ENCODE assay signal across 1 cellular context in genomic region chr2:200945395-200945729, GRCh38.
TF ChIP-seq lines count a peak whose summit lies in the region.

No MANE protein-coding gene starts in this region.

TF ChIP-seq in IMR-90, 13 proteins besides CTCF, POLR2A, EP300 and RAD21:
- TF ChIP-seq ELK1 (IDR thresholded peaks at IDR 0.05; ENCODE audit: borderline replicate concordance, low read depth, low read length) (no peak), RFX5 (IDR thresholded peaks at IDR 0.05; ENCODE audit: low read depth, low read length) (no peak), CEBPB (IDR thresholded peaks at IDR 0.05; ENCODE audit: low read depth, low read length) (no peak), MAFK (IDR thresholded peaks at IDR 0.05; ENCODE audit: low read depth, low read length) (no peak), SMC3 (IDR thresholded peaks at IDR 0.05; ENCODE audit: low read depth, low read length) (no peak), CHD1 (IDR thresholded peaks at IDR 0.05; ENCODE audit: low read depth, low read length) (no peak), FOS (IDR thresholded peaks at IDR 0.05; ENCODE audit: low read depth, low read length) (no peak), NFE2L2 (IDR thresholded peaks at IDR 0.05; ENCODE audit: low read depth, low read length) (no peak), MXI1 (IDR thresholded peaks at IDR 0.05; ENCODE audit: borderline replicate concordance, low read depth, low read length) (no peak), BHLHE40 (IDR thresholded peaks at IDR 0.05; ENCODE audit: low read depth, low read length) (no peak), MAZ (IDR thresholded peaks at IDR 0.05; ENCODE audit: borderline replicate concordance, low read depth, low read length) (no peak), RCOR1 (IDR thresholded peaks at IDR 0.05; ENCODE audit: insufficient replicate concordance, low read length) (no peak)
TF ChIP-seq in IMR-90: peak in this region for 0.
